In genomic region chr6:6832439-6832838, GRCh38 we compare ENCODE assay signal across 1 cellular context.
TF ChIP-seq lines count a peak whose summit lies in the region.

No MANE protein-coding gene starts in this region.

TF ChIP-seq in K562, 482 proteins besides CTCF, POLR2A, EP300 and RAD21 (continued from another document):
- TF ChIP-seq ZFP36 (IDR thresholded peaks at IDR 0.05; ENCODE audit: low read depth, low read length, partially characterized antibody) (no peak), ZNF695 (CRISPR knock-in tag; IDR thresholded peaks at IDR 0.05) (no peak), FOXM1 (IDR thresholded peaks at IDR 0.05; ENCODE audit: low read depth) (no peak), FOXM1 (CRISPR knock-in tag; IDR thresholded peaks at IDR 0.05; ENCODE audit: low read depth) (no peak), MYC (IDR thresholded peaks at IDR 0.05; ENCODE audit: low read depth, low read length) (no peak), MYC (CRISPR knock-in tag; IDR thresholded peaks at IDR 0.05; ENCODE audit: borderline replicate concordance, low read depth) (no peak), CC2D1A (IDR thresholded peaks at IDR 0.05) (no peak), PTBP1 (IDR thresholded peaks at IDR 0.05; ENCODE audit: low read depth, low read length) (no peak), BDP1 (IDR thresholded peaks at IDR 0.05; ENCODE audit: insufficient read depth, insufficient read length) (no peak), MAFF (IDR thresholded peaks at IDR 0.05; ENCODE audit: low read length) (no peak), ARID4B (CRISPR knock-in tag; IDR thresholded peaks at IDR 0.05) (no peak), ZHX1 (conservative IDR thresholded peaks at IDR 0.05; ENCODE audit: low read length) (no peak), ZNF830 (CRISPR knock-in tag; IDR thresholded peaks at IDR 0.05) (no peak), SIRT6 (IDR thresholded peaks at IDR 0.05; ENCODE audit: low read depth, low read length) (no peak), MTA3 (IDR thresholded peaks at IDR 0.05; ENCODE audit: borderline replicate concordance) (no peak), ZNF766 (CRISPR knock-in tag; conservative IDR thresholded peaks at IDR 0.05) (no peak), PBX2 (CRISPR knock-in tag; IDR thresholded peaks at IDR 0.05; ENCODE audit: low read depth) (no peak), PBX2 (tag; conservative IDR thresholded peaks at IDR 0.05; ENCODE audit: low read depth) (no peak), PRDM10 (IDR thresholded peaks at IDR 0.05; ENCODE audit: partially characterized antibody) (no peak), TCF7 (IDR thresholded peaks at IDR 0.05; ENCODE audit: borderline replicate concordance) (no peak)
